Comparison of ENCODE assay signal across 13 cellular contexts in genomic region chr1:154862927-154863701, GRCh38. TPM values are rescaled to one million over a fixed set of nuclear protein-coding genes. Genes with fewer than 3 reads are reported as not detected.
DNase-seq lines count a peak whose midpoint lies in the region; ATAC-seq and TF ChIP-seq lines count a peak whose summit lies in the region.
"Had no signal": no experiment of that assay in that cellular context is flagged by ENCODE, and none has a peak within 500 bp of the region (broad histone marks: within the 10 kb centered on the region; RNA-seq: fewer than 3 reads in every experiment).

No MANE protein-coding gene starts in this region.

- peaks cover 24% of the 10 kb centered on the region for H3K4me1 Mint-ChIP-seq in activated T-cell treated with anti-CD3 and anti-CD28 coated beads, Interleukin-2, amount 50 U/mL, for 4 hours (ENCODE audit: low read depth)
- no peaks in the 10 kb centered on the region for H3K4me1 Mint-ChIP-seq in CD4-positive, alpha-beta T cell (ENCODE audit: low read depth)

- peaks cover 20% of the 10 kb centered on the region for H3K27me3 Mint-ChIP-seq in activated T-cell treated with anti-CD3 and anti-CD28 coated beads, Interleukin-2, amount 50 U/mL, for 4 hours (ENCODE audit: low read depth)
- peaks cover 12% of the 10 kb centered on the region for H3K27me3 Mint-ChIP-seq in CD4-positive, alpha-beta T cell

- peaks cover 13% of the 10 kb centered on the region for H3K27me3 ChIP-seq in CD4-positive, alpha-beta T cell (ENCODE audit: control insufficient read depth, insufficient read depth, low read length)

- CTCF ChIA-PET in CD4-positive, alpha-beta T cell (lab: Charles Lee), result no interaction called here

- H3K27ac Mint-ChIP-seq in CD4-positive, alpha-beta T cell, result no peak overlapping the region

- H3K36me3 Mint-ChIP-seq in activated T-cell treated with anti-CD3 and anti-CD28 coated beads, Interleukin-2, amount 50 U/mL, for 4 hours (ENCODE audit: insufficient read depth), result no peaks in the 10 kb centered on the region
- H3K36me3 Mint-ChIP-seq in CD4-positive, alpha-beta T cell (ENCODE audit: low read depth), result no peaks in the 10 kb centered on the region
- H3K36me3 Mint-ChIP-seq: naive B cell had no signal

- H3K27ac ChIP-seq in CD4-positive, alpha-beta T cell (ENCODE audit: low read depth, low read length), result no peak overlapping the region
- H3K27ac ChIP-seq: thoracic aorta had no signal

- H3K9me3 Mint-ChIP-seq in activated T-cell treated with anti-CD3 and anti-CD28 coated beads, Interleukin-2, amount 50 U/mL, for 4 hours, result no peaks in the 10 kb centered on the region
- no peaks in the 10 kb centered on the region for H3K9me3 Mint-ChIP-seq in CD4-positive, alpha-beta T cell
- H3K9me3 Mint-ChIP-seq: naive B cell had no signal

- intact Hi-C loops in CD4-positive, alpha-beta T cell (cut with DNase I, micrococcal nuclease), result no loop called here

- POLR2A ChIA-PET in CD4-positive, alpha-beta T cell (lab: Charles Lee), result no interaction called here

- H3K9me3 ChIP-seq in CD4-positive, alpha-beta T cell (ENCODE audit: control insufficient read depth, low read length), result no peaks in the 10 kb centered on the region
- H3K9me3 ChIP-seq: thoracic aorta had no signal

- DNase-seq in activated CD4-positive, CD25-positive, alpha-beta regulatory T cell treated with anti-CD3 and anti-CD28 coated beads, Interleukin-2, amount 50 U/mL, for 72 hours, result no peak
- peak; percentile 45 for DNase-seq in ELF-1 (ENCODE audit: low read depth, low spot score)
- no peak for DNase-seq in activated T-cell treated with anti-CD3 and anti-CD28 coated beads, Interleukin-2, amount 50 U/mL, for 4 hours
- DNase-seq in myocyte (ENCODE audit: low read depth), result peak; percentile 25
- no peak for DNase-seq in CD4-positive, alpha-beta T cell
- no peak for DNase-seq in NCI-H2107 treated with DMSO at 0.1 percent for 48 hours (lab: John Stamatoyannopoulos, UW; ENCODE audit: unreplicated experiment)
- DNase-seq: COR-L47, naive B cell, NCI-H774 had no signal

- ATAC-seq in activated CD4-positive, CD25-positive, alpha-beta regulatory T cell treated with anti-CD3 and anti-CD28 coated beads, Interleukin-2, amount 50 U/mL, for 24 hours, result peak; percentile 15 to 39
- ATAC-seq in activated T-cell treated with anti-CD3 and anti-CD28 coated beads, Interleukin-2, amount 50 U/mL, for 4 hours, result no peak
- ATAC-seq in CD4-positive, alpha-beta T cell (ENCODE audit: poor library complexity), result no peak
- no peak for ATAC-seq in GM19324 (IDR thresholded peaks at IDR 0.05; ENCODE audit: low FRiP score, unreplicated experiment)
- ATAC-seq: sciatic nerve had no signal

- peak overlapping the region; percentile 26 for H3K4me3 Mint-ChIP-seq in activated T-cell treated with anti-CD3 and anti-CD28 coated beads, Interleukin-2, amount 50 U/mL, for 4 hours
- no peak overlapping the region for H3K4me3 Mint-ChIP-seq in CD4-positive, alpha-beta T cell

- TF ChIP-seq CTCF in CD4-positive, alpha-beta T cell (IDR thresholded peaks at IDR 0.05), result no peak

RNA-seq across cellular contexts. Expression of gene KCNN3, which starts 7.0 kb away (rescaled TPM):
- under 1 TPM; 0.35 to 0.51 (median 0.45) TPM for total RNA-seq in activated T-cell treated with anti-CD3 and anti-CD28 coated beads, Interleukin-2, amount 50 U/mL, for 4 hours
- 30.8 and 41.3 TPM in 2 replicates for total RNA-seq in myocyte
- polyA plus RNA-seq in myocyte (2012), result 5.5 TPM
- total RNA-seq in CD4-positive, alpha-beta T cell, result not detected

Comparison
In these comparisons a context has a peak if more than half of its experiments do, and no peak if none do; other contexts are left out.
1. ATAC-seq: peak in activated CD4-positive, CD25-positive, alpha-beta regulatory T cell treated with anti-CD3 and anti-CD28 coated beads, Interleukin-2, amount 50 U/mL, for 24 hours (2 of 2); none in activated T-cell treated with anti-CD3 and anti-CD28 coated beads, Interleukin-2, amount 50 U/mL, for 4 hours (0 of 2), CD4-positive, alpha-beta T cell (single experiment) and GM19324 (single experiment).
2. DNase-seq: peak in ELF-1 (single experiment) and myocyte (single experiment); none in activated CD4-positive, CD25-positive, alpha-beta regulatory T cell treated with anti-CD3 and anti-CD28 coated beads, Interleukin-2, amount 50 U/mL, for 72 hours (single experiment), activated T-cell treated with anti-CD3 and anti-CD28 coated beads, Interleukin-2, amount 50 U/mL, for 4 hours (single experiment), CD4-positive, alpha-beta T cell (0 of 10) and NCI-H2107 treated with DMSO at 0.1 percent for 48 hours (single experiment).
3. RNA of gene KCNN3, which starts 7.0 kb away (total RNA-seq): 30.8 to 41.3 TPM in myocyte; 0.35 to 0.51 TPM in activated T-cell treated with anti-CD3 and anti-CD28 coated beads, Interleukin-2, amount 50 U/mL, for 4 hours and not detected in CD4-positive, alpha-beta T cell; every median in the first group is over 10 times any median in the second.